In genomic region chr13:73200432-73200831, GRCh38 we compare ENCODE assay signal across 28 cellular contexts.
DNase-seq lines count a peak whose midpoint lies in the region; ATAC-seq and TF ChIP-seq lines count a peak whose summit lies in the region.
"Had no signal": no experiment of that assay in that cellular context is flagged by ENCODE, and none has a peak within 500 bp of the region (broad histone marks: within the 10 kb centered on the region; RNA-seq: fewer than 3 reads in every experiment).

No MANE protein-coding gene starts in this region.

- TF ChIP-seq CTCF in astrocyte of the spinal cord (IDR thresholded peaks at IDR 0.05; ENCODE audit: low read depth, low read length), result no peak
- no peak for TF ChIP-seq CTCF in esophagus squamous epithelium (IDR thresholded peaks at IDR 0.05)
- no peak for TF ChIP-seq CTCF in left lung (IDR thresholded peaks at IDR 0.05)

- H3K27ac ChIP-seq in esophagus squamous epithelium, result peak overlapping the region in 3 of 4 donors; percentile 39 to 62 (median 49)
- peak overlapping the region in 1 of 2 donors; percentile 26 for H3K27ac ChIP-seq in left lung
- H3K27ac ChIP-seq: esophagus muscularis mucosa, testis had no signal

- in situ Hi-C loops in astrocyte of the spinal cord (cut with HindIII; ENCODE audit: low sequenced_read_pairs), result no loop called here

- H3K27me3 ChIP-seq in esophagus squamous epithelium (no peaks in the 10 kb centered on the region), left lung (no peaks in the 10 kb centered on the region)
- H3K27me3 ChIP-seq: esophagus muscularis mucosa, testis had no signal

- H3K4me1 ChIP-seq in esophagus squamous epithelium (peaks cover 0 to 38% (median 0%) of the 10 kb centered on the region in 3 donors), left lung (no peaks in the 10 kb centered on the region)
- H3K4me1 ChIP-seq: esophagus muscularis mucosa, testis had no signal

- H3K4me3 ChIP-seq in astrocyte of the spinal cord (ENCODE audit: low read depth, low read length), result no peak overlapping the region
- H3K4me3 ChIP-seq in esophagus squamous epithelium, result no peak overlapping the region
- H3K4me3 ChIP-seq in left lung, result no peak overlapping the region
- H3K4me3 ChIP-seq: esophagus muscularis mucosa, testis had no signal

- 36 to 45% methylated on average over 5 of the region's 5 CpGs for WGBS in esophagus squamous epithelium, 2 donors

- H3K36me3 ChIP-seq in esophagus squamous epithelium (no peaks in the 10 kb centered on the region), left lung (no peaks in the 10 kb centered on the region)
- H3K36me3 ChIP-seq: esophagus muscularis mucosa had no signal

- H3K9me3 ChIP-seq in esophagus squamous epithelium (no peaks in the 10 kb centered on the region), left lung (no peaks in the 10 kb centered on the region)
- H3K9me3 ChIP-seq: esophagus muscularis mucosa, testis had no signal

- ATAC-seq in left lung (peak; percentile 44), HG02610 (IDR thresholded peaks at IDR 0.05; ENCODE audit: unreplicated experiment) (no peak)
- ATAC-seq: activated CD8-positive, alpha-beta T cell treated with anti-CD3 and anti-CD28 coated beads for 36 hours; activated T-helper 17 cell treated with anti-CD3 and anti-CD28 coated beads, Interleukin-2, amount 50 U/mL, for 72 hours; HepG2; left lobe of liver; Panc1 had no signal

- intact Hi-C loops in esophagus squamous epithelium (cut with DNase I), result no loop called here
- intact Hi-C loops in left lung (cut with DNase I), result no loop called here

- no peak for TF ChIP-seq POLR2A in esophagus squamous epithelium (IDR thresholded peaks at IDR 0.05)

- DNase-seq in GM03348 (ENCODE audit: low spot score) (peak; percentile 20), astrocyte of the spinal cord (ENCODE audit: low read depth, low spot score) (peak; percentile 24), esophagus squamous epithelium (lab: John Stamatoyannopoulos, UW) (no peak), left lung (no peak), NOMO-1 (lab: John Stamatoyannopoulos, UW; ENCODE audit: unreplicated experiment in 2 of 2) (no peak), NCI-H748 (lab: John Stamatoyannopoulos, UW; ENCODE audit: unreplicated experiment) (no peak)
- no peak for DNase-seq in activated CD8-positive, alpha-beta memory T cell treated with anti-CD3 and anti-CD28 coated beads, Interleukin-2, amount 50 U/mL, for 4 hours
- DNase-seq: activated CD8-positive, alpha-beta T cell treated with anti-CD3 and anti-CD28 coated beads for 36 hours; activated naive CD4-positive, alpha-beta T cell treated with anti-CD3 and anti-CD28 coated beads, Interleukin-2, amount 10 ng/mL, durations not matched to agents 7 days and 5 days; amygdala; central memory CD4-positive, alpha-beta T cell; DMS79 treated with DMSO at 0.1 percent for 48 hours; GDM1; hypothalamus; Kasumi-1; mesendoderm; NCI-H146; NCI-H748 treated with DMSO at 0.1 percent for 48 hours; SHP77 treated with DMSO at 0.1 percent for 48 hours; small intestine; stimulated activated naive CD4-positive, alpha-beta T cell; testis had no signal

Comparison
In these comparisons a context has a peak if more than half of its experiments do, and no peak if none do; other contexts are left out.
1. DNase-seq: peak in GM03348 (single experiment) and astrocyte of the spinal cord (single experiment); none in esophagus squamous epithelium (single experiment), left lung (0 of 2), NOMO-1 (0 of 2), NCI-H748 (single experiment) and activated CD8-positive, alpha-beta memory T cell treated with anti-CD3 and anti-CD28 coated beads, Interleukin-2, amount 50 U/mL, for 4 hours (single experiment).